ENCODE assay signal across 10 cellular contexts in the genomic region with DNA sequence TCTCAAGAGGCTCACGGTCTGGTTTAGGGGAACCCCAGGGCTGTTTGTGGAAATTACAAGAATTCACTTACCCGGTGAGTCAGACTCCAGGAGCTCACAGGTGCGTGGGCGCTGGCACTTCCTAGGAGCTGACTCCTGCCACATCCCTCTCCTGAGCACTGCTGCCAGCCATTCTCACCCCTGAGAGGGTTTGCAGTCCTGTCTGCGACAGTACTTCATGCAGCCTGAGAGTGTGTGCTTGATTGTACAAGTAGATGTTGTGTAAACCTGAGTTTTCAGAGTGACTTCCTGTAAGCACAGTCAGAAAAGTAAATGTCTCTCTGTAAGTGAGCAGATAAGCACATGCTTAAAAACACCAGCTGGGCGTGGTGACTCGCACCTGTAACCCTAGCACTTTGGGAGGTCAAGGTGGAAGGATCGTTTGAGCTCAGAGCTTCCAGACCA. TPM values are rescaled to one million over a fixed set of nuclear protein-coding genes. Genes with fewer than 3 reads are reported as not detected.
DNase-seq lines count a peak whose midpoint lies in the region; TF ChIP-seq lines count a peak whose summit lies in the region.
"Had no signal": no experiment of that assay in that cellular context is flagged by ENCODE, and none has a peak within 500 bp of the region (broad histone marks: within the 10 kb centered on the region; RNA-seq: fewer than 3 reads in every experiment).

No MANE protein-coding gene starts in this region.

- no peak overlapping the region for H2AFZ ChIP-seq in hepatocyte

- H3K4me3 ChIP-seq in hepatocyte (no peak overlapping the region), suprapubic skin (no peak overlapping the region), BE2C (ENCODE audit: low read depth, low read length) (no peak overlapping the region)
- H3K4me3 ChIP-seq: thoracic aorta had no signal

- H3K4me3 Mint-ChIP-seq in activated CD4-positive, alpha-beta memory T cell treated with anti-CD3 and anti-CD28 coated beads for 36 hours, result peak overlapping the region; percentile 48

- no peaks in the 10 kb centered on the region for H3K79me2 ChIP-seq in hepatocyte

- H3K27ac ChIP-seq in hepatocyte (peak overlapping the region; percentile 83), suprapubic skin (no peak overlapping the region)
- H3K27ac ChIP-seq: thoracic aorta had no signal

- TF ChIP-seq CTCF in hepatocyte (IDR thresholded peaks at IDR 0.05; ENCODE audit: poor library complexity) (no peak), suprapubic skin (IDR thresholded peaks at IDR 0.05) (no peak), BE2C (IDR thresholded peaks at IDR 0.05; ENCODE audit: low read depth, low read length) (no peak)

- H3K4me2 ChIP-seq in hepatocyte, result no peak overlapping the region

- TF ChIP-seq EP300 in suprapubic skin (IDR thresholded peaks at IDR 0.05), result no peak

- H3K9me3 ChIP-seq in hepatocyte (ENCODE audit: low read depth) (no peaks in the 10 kb centered on the region), suprapubic skin (no peaks in the 10 kb centered on the region), BE2C (no peaks in the 10 kb centered on the region)
- H3K9me3 ChIP-seq: thoracic aorta had no signal

- H3K36me3 Mint-ChIP-seq in activated CD4-positive, alpha-beta memory T cell treated with anti-CD3 and anti-CD28 coated beads for 36 hours, result peaks cover 25% of the 10 kb centered on the region

- H3K4me1 Mint-ChIP-seq in activated CD4-positive, alpha-beta memory T cell treated with anti-CD3 and anti-CD28 coated beads for 36 hours (ENCODE audit: low read depth), result peaks cover 26% of the 10 kb centered on the region

- no peaks in the 10 kb centered on the region for H4K20me1 ChIP-seq in hepatocyte (ENCODE audit: insufficient read depth, poor library complexity, severe bottlenecking)

- CTCF ChIA-PET in activated CD4-positive, alpha-beta memory T cell treated with anti-CD3 and anti-CD28 coated beads for 36 hours (lab: Charles Lee), result interaction anchor here (0.5 to 9.4 kb wide), 21 partner anchors 10 to 439 kb away, joined by 3 to 189 read pairs (median 8); partner anchors contain the start of genes CDC37, ICAM1, ICAM4 and ICAM5

- H3K27me3 ChIP-seq in hepatocyte (no peaks in the 10 kb centered on the region), suprapubic skin (no peaks in the 10 kb centered on the region), BE2C (no peaks in the 10 kb centered on the region)

- peak; percentile 38 for DNase-seq in M059J (ENCODE audit: low read depth)
- DNase-seq in activated CD4-positive, alpha-beta memory T cell treated with anti-CD3 and anti-CD28 coated beads for 36 hours, result peak; percentile 89
- DNase-seq in hepatocyte (ENCODE audit: low spot score), result peak; percentile 56
- DNase-seq in stimulated activated CD8-positive, alpha-beta memory T cell treated with anti-CD3 and anti-CD28 coated beads, Interleukin-7, amount 100 ng/mL, for 4 hours (ENCODE audit: low read depth in 2 of 2), result peak; percentile 45 to 50
- DNase-seq in midbrain (lab: John Stamatoyannopoulos, UW), result no peak
- DNase-seq in LoVo (ENCODE audit: low spot score), result no peak
- DNase-seq in suprapubic skin (ENCODE audit: low spot score in 2 of 2), result no peak
- no peak for DNase-seq in BE2C
- DNase-seq: cerebellar nuclear complex had no signal

- H3K4me1 ChIP-seq in hepatocyte (ENCODE audit: insufficient read depth) (no peaks in the 10 kb centered on the region), suprapubic skin (peaks cover 16% of the 10 kb centered on the region), BE2C (peaks cover 5% of the 10 kb centered on the region)

- H3K9me3 Mint-ChIP-seq in activated CD4-positive, alpha-beta memory T cell treated with anti-CD3 and anti-CD28 coated beads for 36 hours, result no peaks in the 10 kb centered on the region

- no peaks in the 10 kb centered on the region for H3K27me3 Mint-ChIP-seq in activated CD4-positive, alpha-beta memory T cell treated with anti-CD3 and anti-CD28 coated beads for 36 hours

- no peaks in the 10 kb centered on the region for H3K9me2 ChIP-seq in hepatocyte (replicated peaks; ENCODE audit: insufficient read depth)

- H3K36me3 ChIP-seq in hepatocyte (replicated peaks; ENCODE audit: insufficient read depth, low read depth) (no peaks in the 10 kb centered on the region), suprapubic skin (peaks cover 43% of the 10 kb centered on the region), BE2C (peaks cover 31% of the 10 kb centered on the region)

- peak overlapping the region; percentile 93 for H3K27ac Mint-ChIP-seq in activated CD4-positive, alpha-beta memory T cell treated with anti-CD3 and anti-CD28 coated beads for 36 hours

- WGBS in hepatocyte (ENCODE audit: low lambda C conversion rate, missing lambda C conversion rate), result 83% methylated on average over 8 of the region's 8 CpGs
- 32% methylated on average over 7 of the region's 8 CpGs for WGBS in suprapubic skin

- TF ChIP-seq POLR2A in suprapubic skin (IDR thresholded peaks at IDR 0.05), result no peak

- intact Hi-C loops in activated CD4-positive, alpha-beta memory T cell treated with anti-CD3 and anti-CD28 coated beads for 36 hours (cut with micrococcal nuclease), result loop anchor here (1.0 kb wide), 2 partner anchors 9 to 11 kb away; partner anchors contain the start of gene ICAM1

- POLR2A ChIA-PET in activated CD4-positive, alpha-beta memory T cell treated with anti-CD3 and anti-CD28 coated beads for 36 hours (lab: Charles Lee), result interaction anchor here (0.6 to 5.3 kb wide), 10 partner anchors 10 to 168 kb away, joined by 3 to 69 read pairs (median 3); partner anchors contain the start of genes ICAM1 and TYK2

RNA-seq across cellular contexts. Expression of gene MRPL4, which starts 8.1 kb away (rescaled TPM):
- 53.8 and 96.4 TPM in 2 replicates for total RNA-seq in M059J (2014; rRNA removed; shearing (Covaris generic))
- total RNA-seq in activated CD4-positive, alpha-beta memory T cell treated with anti-CD3 and anti-CD28 coated beads for 36 hours, result 100 to 1,000 TPM; 106 to 115 TPM
- 40.1 and 43.7 TPM in 2 replicates for total RNA-seq in hepatocyte
- 51.4 and 64.1 TPM in 2 replicates for polyA plus RNA-seq in hepatocyte
- total RNA-seq in suprapubic skin, result 100 to 1,000 TPM in 1 of 4 donors, 10 to 100 TPM in 3; 53.3 to 108 (median 77.3) TPM
- 294 TPM for polyA plus RNA-seq in BE2C (2012; ENCODE audit: insufficient read depth, insufficient read length, low read depth)

RNA-seq across cellular contexts. Expression of gene ICAM1, which starts 10.8 kb away (rescaled TPM):
- total RNA-seq in M059J (2014; rRNA removed; shearing (Covaris generic)), result 68.8 and 88.4 TPM in 2 replicates
- 10 to 100 TPM; 45.2 to 46.4 TPM for total RNA-seq in activated CD4-positive, alpha-beta memory T cell treated with anti-CD3 and anti-CD28 coated beads for 36 hours
- total RNA-seq in hepatocyte, result 19.9 and 25.6 TPM in 2 replicates
- 19.6 and 25.2 TPM in 2 replicates for polyA plus RNA-seq in hepatocyte
- 10 to 100 TPM in 2 of 4 donors, 1 to 10 TPM in 2; 9.1 to 11.1 (median 9.6) TPM for total RNA-seq in suprapubic skin
- 0.54 TPM for polyA plus RNA-seq in BE2C (2012; ENCODE audit: insufficient read depth, insufficient read length, low read depth)

RNA-seq across cellular contexts. Expression of gene ICAM4, which starts 26.6 kb away (rescaled TPM):
- total RNA-seq in M059J (2014; rRNA removed; shearing (Covaris generic)), result not detected in 2 replicates
- under 1 TPM; 0.34 to 0.59 TPM for total RNA-seq in activated CD4-positive, alpha-beta memory T cell treated with anti-CD3 and anti-CD28 coated beads for 36 hours
- 4.5 and 7.9 TPM in 2 replicates for total RNA-seq in hepatocyte
- polyA plus RNA-seq in hepatocyte, result 1.6 and 5.6 TPM in 2 replicates
- total RNA-seq in suprapubic skin, result not detected
- 1.2 TPM for polyA plus RNA-seq in BE2C (2012; ENCODE audit: insufficient read depth, insufficient read length, low read depth)

RNA-seq across cellular contexts. Expression of gene S1PR2, which starts 29.0 kb away (rescaled TPM):
- total RNA-seq in M059J (2014; rRNA removed; shearing (Covaris generic)), result 7.1 and 8.3 TPM in 2 replicates
- total RNA-seq in activated CD4-positive, alpha-beta memory T cell treated with anti-CD3 and anti-CD28 coated beads for 36 hours, result 1 to 10 TPM; 9.4 to 9.8 TPM
- 14.9 and 16.1 TPM in 2 replicates for total RNA-seq in hepatocyte
- 8.6 and 11.4 TPM in 2 replicates for polyA plus RNA-seq in hepatocyte
- total RNA-seq in suprapubic skin, result 1 to 10 TPM; 3.9 to 9.9 (median 8.6) TPM
- polyA plus RNA-seq in BE2C (2012; ENCODE audit: insufficient read depth, insufficient read length, low read depth), result 11.0 TPM

RNA-seq across cellular contexts. Expression of gene ICAM5, which starts 29.6 kb away (rescaled TPM):
- total RNA-seq in M059J (2014; rRNA removed; shearing (Covaris generic)), result 4.4 and 6.1 TPM in 2 replicates
- 1 to 10 TPM; 1.1 to 1.3 TPM for total RNA-seq in activated CD4-positive, alpha-beta memory T cell treated with anti-CD3 and anti-CD28 coated beads for 36 hours
- total RNA-seq in hepatocyte, result 0.23 and 0.92 TPM in 2 replicates
- 0.57 and 3.3 TPM in 2 replicates for polyA plus RNA-seq in hepatocyte
- total RNA-seq in suprapubic skin, result under 1 TPM in 3 of 4 donors, not detected in 1; 0.21 to 0.97 (median 0.62) TPM
- polyA plus RNA-seq in BE2C (2012; ENCODE audit: insufficient read depth, insufficient read length, low read depth), result 0.99 TPM

Comparison
In these comparisons a context has a peak if more than half of its experiments do, and no peak if none do; other contexts are left out.
1. DNase-seq: peak in M059J (single experiment), activated CD4-positive, alpha-beta memory T cell treated with anti-CD3 and anti-CD28 coated beads for 36 hours (single experiment), hepatocyte (single experiment) and stimulated activated CD8-positive, alpha-beta memory T cell treated with anti-CD3 and anti-CD28 coated beads, Interleukin-7, amount 100 ng/mL, for 4 hours (2 of 2); none in midbrain (single experiment), LoVo (single experiment), suprapubic skin (0 of 2) and BE2C (single experiment).